Comparison of ENCODE assay signal across 15 cellular contexts in genomic region chr13:27125357-27126282, GRCh38.
DNase-seq lines count a peak whose midpoint lies in the region; ATAC-seq and TF ChIP-seq lines count a peak whose summit lies in the region.
"Had no signal": no experiment of that assay in that cellular context is flagged by ENCODE, and none has a peak within 500 bp of the region (broad histone marks: within the 10 kb centered on the region; RNA-seq: fewer than 3 reads in every experiment).

No MANE protein-coding gene starts in this region.

- H3K4me1 ChIP-seq in HUES6 (ENCODE audit: control insufficient read depth, insufficient read depth, low read length) = peaks cover 12% of the 10 kb centered on the region
- H3K4me1 ChIP-seq in OCI-LY3 (ENCODE audit: low read length) = peaks cover 58% of the 10 kb centered on the region
- H3K4me1 ChIP-seq: thyroid gland had no signal

- peaks cover 48% of the 10 kb centered on the region for H4K20me1 ChIP-seq in OCI-LY3 (ENCODE audit: insufficient read depth, low read length)

- peak overlapping the region; percentile 88 for H3K4me2 ChIP-seq in OCI-LY3 (ENCODE audit: low read length)
- H3K4me2 ChIP-seq: SK-N-SH had no signal

- POLR2A ChIA-PET in GM10248 (lab: Yijun Ruan, JAX) = no interaction called here

- no peak overlapping the region for H3K27ac ChIP-seq in HUES6 (ENCODE audit: low read depth, low read length)
- peak overlapping the region; percentile 87; the same call in 1 of the 2 replicates for H3K27ac ChIP-seq in OCI-LY3 (ENCODE audit: low read length)
- H3K27ac ChIP-seq: thyroid gland, VCaP had no signal

- H2AFZ ChIP-seq in OCI-LY3 (ENCODE audit: low read depth, low read length) = no peak overlapping the region

- CTCF ChIA-PET in GM10248 (lab: Yijun Ruan, JAX) = no interaction called here

- H3K36me3 ChIP-seq in HUES6 (ENCODE audit: control insufficient read depth, insufficient read depth, low read length) = 0 out of 2 replicates have a peak, but pooled peaks cover 5% of the 10 kb centered on the region
- H3K36me3 ChIP-seq in OCI-LY3 (replicated peaks; ENCODE audit: low read depth, low read length) = peaks cover 59% of the 10 kb centered on the region
- H3K36me3 ChIP-seq: thyroid gland had no signal

- peak; percentile 75 for DNase-seq in DMS153 treated with DMSO at 0.1 percent for 48 hours (lab: John Stamatoyannopoulos, UW; ENCODE audit: unreplicated experiment)
- peak; percentile 22 to 80 for DNase-seq in erythroblast (lab: John Stamatoyannopoulos, UW)
- DNase-seq in NCI-H187 (lab: John Stamatoyannopoulos, UW) = no peak
- no peak for DNase-seq in stimulated activated CD4-positive, alpha-beta T cell treated with anti-CD3 and anti-CD28 coated beads, Interleukin-2, amount 100 ng/mL, for 24 hours
- DNase-seq in GM10248 (ENCODE audit: extremely low spot score) = no peak
- DNase-seq: IMR-90; naive thymus-derived CD8-positive, alpha-beta T cell; NCI-H1436; SK-N-SH; stimulated activated CD8-positive, alpha-beta memory T cell treated with anti-CD3 and anti-CD28 coated beads, Interleukin-4, amount 100 ng/mL, for 48 hours; thyroid gland had no signal

- TF ChIP-seq CTCF in OCI-LY3 (IDR thresholded peaks at IDR 0.05; ENCODE audit: low read depth, low read length) (no peak), GM10248 (IDR thresholded peaks at IDR 0.05; ENCODE audit: control extremely low read depth, extremely low read depth, low read depth, missing control alignments) (no peak)

- H3K4me3 ChIP-seq in HUES6 (ENCODE audit: low read depth, low read length) (peak overlapping the region; percentile 17; the same call in 1 of the 2 replicates), OCI-LY3 (ENCODE audit: low read length) (no peak overlapping the region)
- H3K4me3 ChIP-seq: thyroid gland had no signal

- peaks cover 42% of the 10 kb centered on the region for H3K9me3 ChIP-seq in HUES6 (ENCODE audit: control insufficient read depth, insufficient read depth, low read depth, low read length)
- H3K9me3 ChIP-seq in OCI-LY3 (ENCODE audit: insufficient read depth, low read length) = peaks cover 16% of the 10 kb centered on the region
- H3K9me3 ChIP-seq: SK-N-SH, thyroid gland had no signal

- H3K9ac ChIP-seq in HUES6 (ENCODE audit: low read length) (no peak overlapping the region), OCI-LY3 (ENCODE audit: low read length) (no peak overlapping the region)
- H3K9ac ChIP-seq: SK-N-SH had no signal

- no peaks in the 10 kb centered on the region for H3K27me3 ChIP-seq in HUES6 (ENCODE audit: control insufficient read depth, insufficient read depth, low read length)
- no peaks in the 10 kb centered on the region for H3K27me3 ChIP-seq in OCI-LY3 (ENCODE audit: low read depth, low read length)
- H3K27me3 ChIP-seq: thyroid gland had no signal

- no peak for TF ChIP-seq POLR2A in erythroblast (IDR thresholded peaks at IDR 0.05; ENCODE audit: low read length)

- no peak for ATAC-seq in HG02623 (IDR thresholded peaks at IDR 0.05; ENCODE audit: unreplicated experiment)
- ATAC-seq: naive thymus-derived CD8-positive, alpha-beta T cell had no signal

- peaks cover 100% of the 10 kb centered on the region for H3K79me2 ChIP-seq in OCI-LY3 (ENCODE audit: low read length)

Comparison
In these comparisons a context has a peak if more than half of its experiments do, and no peak if none do; other contexts are left out.
1. DNase-seq: peak in DMS153 treated with DMSO at 0.1 percent for 48 hours (single experiment) and erythroblast (2 of 2); none in NCI-H187 (0 of 2), stimulated activated CD4-positive, alpha-beta T cell treated with anti-CD3 and anti-CD28 coated beads, Interleukin-2, amount 100 ng/mL, for 24 hours (0 of 2) and GM10248 (single experiment).